ENCODE assay signal across 9 cellular contexts in the genomic region with DNA sequence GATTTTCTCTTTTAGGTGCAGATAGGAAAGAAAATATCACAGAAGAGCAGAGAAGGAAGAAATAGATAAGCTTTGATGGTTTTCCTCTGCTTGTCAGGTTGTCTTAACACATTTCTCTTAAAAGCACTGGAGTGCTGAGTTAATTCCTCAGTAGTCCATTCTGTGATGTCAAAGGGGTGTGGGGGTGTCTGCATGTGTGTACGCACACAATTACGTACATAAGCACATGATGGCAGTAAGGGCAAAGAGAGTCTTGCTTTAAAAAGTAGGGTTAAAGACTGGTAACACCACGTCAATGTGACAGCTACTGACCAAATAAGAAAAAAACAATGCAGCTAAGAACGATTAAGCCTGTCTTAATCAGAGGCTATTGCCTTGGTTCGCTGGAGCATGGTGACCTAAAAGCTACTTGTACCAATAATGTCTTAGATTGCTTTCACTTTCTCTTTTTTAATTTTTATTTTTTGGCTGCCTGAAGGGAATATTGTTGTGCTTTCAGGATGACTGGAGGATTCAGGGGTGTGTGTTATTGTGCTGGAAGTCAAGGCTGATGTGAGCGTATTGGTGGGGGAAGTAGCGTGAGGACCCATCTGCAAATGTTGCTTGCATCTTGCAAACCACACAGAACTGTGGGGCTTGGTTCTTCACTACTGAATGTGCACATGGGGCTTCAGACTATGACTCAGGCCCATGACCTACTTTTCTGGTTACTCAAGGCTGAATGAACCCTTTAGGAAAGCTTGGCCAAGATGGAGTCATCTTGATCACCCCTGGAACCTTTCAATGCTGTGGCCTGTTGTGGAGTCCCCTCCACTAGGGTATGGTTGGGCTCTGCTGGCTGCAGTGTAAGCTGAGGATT.
A peak's percentile ranks its signal among the peaks of the same experiment; 100 is the strongest.
DNase-seq lines count a peak whose midpoint lies in the region; ATAC-seq and TF ChIP-seq lines count a peak whose summit lies in the region.
"Had no signal": no experiment of that assay in that cellular context is flagged by ENCODE, and none has a peak within 500 bp of the region (broad histone marks: within the 10 kb centered on the region; RNA-seq: fewer than 3 reads in every experiment).

No MANE protein-coding gene starts in this region.

- no peaks in the 10 kb centered on the region for H3K79me2 ChIP-seq in neural progenitor cell (ENCODE audit: low read depth)

- TF ChIP-seq POLR2A in body of pancreas (IDR thresholded peaks at IDR 0.05) (no peak), esophagus squamous epithelium (IDR thresholded peaks at IDR 0.05) (no peak)

- no peak overlapping the region for H3K27ac ChIP-seq in CD4-positive, alpha-beta memory T cell (ENCODE audit: low read depth, low read length)
- H3K27ac ChIP-seq in body of pancreas, result no peak overlapping the region
- no peak overlapping the region for H3K27ac ChIP-seq in neural progenitor cell
- peak overlapping the region in 2 of 4 donors; percentile 4 to 34 for H3K27ac ChIP-seq in esophagus squamous epithelium

- peak overlapping the region; percentile 46 to 81 (median 71) for H3K4me3 Mint-ChIP-seq in CD4-positive, alpha-beta memory T cell
- H3K4me3 Mint-ChIP-seq in HFFc6, result peak overlapping the region; percentile 91
- H3K4me3 Mint-ChIP-seq in neural progenitor cell, result no peak overlapping the region
- H3K4me3 Mint-ChIP-seq: naive thymus-derived CD4-positive, alpha-beta T cell had no signal

- H3K9me3 ChIP-seq in CD4-positive, alpha-beta memory T cell (ENCODE audit: control insufficient read depth in 1 of 2, low read length in 2 of 2), result no peaks in the 10 kb centered on the region
- H3K9me3 ChIP-seq in body of pancreas, result no peaks in the 10 kb centered on the region
- no peaks in the 10 kb centered on the region for H3K9me3 ChIP-seq in neural progenitor cell (ENCODE audit: low read depth)
- no peaks in the 10 kb centered on the region for H3K9me3 ChIP-seq in esophagus squamous epithelium

- no peaks in the 10 kb centered on the region for H3K27me3 ChIP-seq in CD4-positive, alpha-beta memory T cell (ENCODE audit: insufficient read depth, low read length)
- H3K27me3 ChIP-seq in body of pancreas, result no peaks in the 10 kb centered on the region
- no peaks in the 10 kb centered on the region for H3K27me3 ChIP-seq in neural progenitor cell
- H3K27me3 ChIP-seq in esophagus squamous epithelium, result no peaks in the 10 kb centered on the region

- no peak for TF ChIP-seq CTCF in HFFc6 (IDR thresholded peaks at IDR 0.05)
- no peak for TF ChIP-seq CTCF in body of pancreas (IDR thresholded peaks at IDR 0.05)
- TF ChIP-seq CTCF in neural progenitor cell (IDR thresholded peaks at IDR 0.05), result no peak
- TF ChIP-seq CTCF in GM13976 (IDR thresholded peaks at IDR 0.05; ENCODE audit: borderline replicate concordance, control extremely low read depth, extremely low read depth, insufficient read depth, missing control alignments), result no peak
- no peak for TF ChIP-seq CTCF in esophagus squamous epithelium (IDR thresholded peaks at IDR 0.05)

- no peaks in the 10 kb centered on the region for H3K4me1 ChIP-seq in CD4-positive, alpha-beta memory T cell (ENCODE audit: insufficient read depth, low read length)
- H3K4me1 ChIP-seq in body of pancreas (peaks cover 4% of the 10 kb centered on the region), neural progenitor cell (peaks cover 12% of the 10 kb centered on the region), esophagus squamous epithelium (peaks cover 0 to 14% (median 0%) of the 10 kb centered on the region in 3 donors)

- peak overlapping the region in 4 of 7 donors; percentile 17 to 73 (median 64) for H3K27ac Mint-ChIP-seq in CD4-positive, alpha-beta memory T cell
- H3K27ac Mint-ChIP-seq in HFFc6 (peak overlapping the region; percentile 93), neural progenitor cell (no peak overlapping the region)

- peaks cover 4 to 8% (median 4%) of the 10 kb centered on the region in 4 donors for H3K4me1 Mint-ChIP-seq in CD4-positive, alpha-beta memory T cell
- H3K4me1 Mint-ChIP-seq in HFFc6 (ENCODE audit: low read depth) (peaks cover 45% of the 10 kb centered on the region), neural progenitor cell (peaks cover 4% of the 10 kb centered on the region)

- no peaks in the 10 kb centered on the region for H3K36me3 Mint-ChIP-seq in CD4-positive, alpha-beta memory T cell
- H3K36me3 Mint-ChIP-seq in HFFc6 (ENCODE audit: low read depth) (no peaks in the 10 kb centered on the region), neural progenitor cell (no peaks in the 10 kb centered on the region)
- H3K36me3 Mint-ChIP-seq: naive thymus-derived CD4-positive, alpha-beta T cell had no signal

- POLR2A ChIA-PET in CD4-positive, alpha-beta memory T cell (lab: Charles Lee; ENCODE audit: partially characterized antibody), result no interaction called here

- H4K20me1 ChIP-seq in neural progenitor cell (ENCODE audit: low read depth), result no peaks in the 10 kb centered on the region

- intact Hi-C loops in CD4-positive, alpha-beta memory T cell (cut with micrococcal nuclease), result no loop called here
- intact Hi-C loops in body of pancreas (cut with DNase I) (no loop called here), esophagus squamous epithelium (cut with DNase I) (no loop called here)

- CTCF ChIA-PET in CD4-positive, alpha-beta memory T cell (lab: Charles Lee; ENCODE audit: partially characterized antibody), result no interaction called here

- no peak overlapping the region for H3K4me3 ChIP-seq in CD4-positive, alpha-beta memory T cell (ENCODE audit: low read length in 2 of 2)
- H3K4me3 ChIP-seq in body of pancreas, result no peak overlapping the region
- H3K4me3 ChIP-seq in neural progenitor cell, result no peak overlapping the region
- H3K4me3 ChIP-seq in esophagus squamous epithelium, result peak overlapping the region in 1 of 4 donors; percentile 42

- no peak for DNase-seq in CD4-positive, alpha-beta memory T cell
- DNase-seq in HFFc6 (peak; percentile 70), body of pancreas (peak in 1 of 4 donors; percentile 30), neural progenitor cell (ENCODE audit: low spot score) (peak; percentile 29), GM13976 (ENCODE audit: low spot score) (no peak), esophagus squamous epithelium (lab: John Stamatoyannopoulos, UW) (no peak), NCI-H774 (lab: John Stamatoyannopoulos, UW) (no peak)
- no peak for DNase-seq in activated CD8-positive, alpha-beta memory T cell treated with anti-CD3 and anti-CD28 coated beads for 24 hours
- DNase-seq: naive thymus-derived CD4-positive, alpha-beta T cell had no signal

- H3K9me3 Mint-ChIP-seq in CD4-positive, alpha-beta memory T cell, result no peaks in the 10 kb centered on the region
- no peaks in the 10 kb centered on the region for H3K9me3 Mint-ChIP-seq in HFFc6
- H3K9me3 Mint-ChIP-seq in neural progenitor cell, result no peaks in the 10 kb centered on the region
- H3K9me3 Mint-ChIP-seq: naive thymus-derived CD4-positive, alpha-beta T cell had no signal

- H3K36me3 ChIP-seq in CD4-positive, alpha-beta memory T cell (ENCODE audit: insufficient read depth, low read length), result no peaks in the 10 kb centered on the region
- H3K36me3 ChIP-seq in body of pancreas (replicated peaks in 1 of 2; ENCODE audit: insufficient read depth in 1 of 2, low read depth in 2 of 2) (no peaks in the 10 kb centered on the region), neural progenitor cell (no peaks in the 10 kb centered on the region), esophagus squamous epithelium (no peaks in the 10 kb centered on the region)

- no peak overlapping the region for H3K9ac ChIP-seq in neural progenitor cell

- in situ Hi-C loops in GM13976 (cut with MboI; ENCODE audit: low sequenced_read_pairs, unreplicated experiment), result no loop called here

- no peaks in the 10 kb centered on the region for H3F3A ChIP-seq in neural progenitor cell (ENCODE audit: low read depth)

- ATAC-seq in body of pancreas, result peak; percentile 38
- ATAC-seq: naive thymus-derived CD4-positive, alpha-beta T cell had no signal

- H2AFZ ChIP-seq in neural progenitor cell (replicated peaks), result no peak overlapping the region

- H3K27me3 Mint-ChIP-seq in CD4-positive, alpha-beta memory T cell, result peaks cover 0 to 2% of the 10 kb centered on the region in 2 donors
- H3K27me3 Mint-ChIP-seq in HFFc6 (ENCODE audit: insufficient read depth), result peaks cover 1% of the 10 kb centered on the region; the same call in 1 of the 2 replicates
- H3K27me3 Mint-ChIP-seq in neural progenitor cell (ENCODE audit: insufficient read depth, low read depth), result no peaks in the 10 kb centered on the region

- WGBS in body of pancreas, 2 donors, result 66 to 72% methylated on average over 7 of the region's 7 CpGs
- 47 to 57% methylated on average over 7 of the region's 7 CpGs for whole genome bisulfite sequencing in esophagus squamous epithelium, 2 donors

- H3K4me2 ChIP-seq in neural progenitor cell, result no peak overlapping the region

Comparison
In these comparisons a context has a peak if more than half of its experiments do, and no peak if none do; other contexts are left out.
1. DNase-seq: peak in HFFc6 (single experiment) and neural progenitor cell (single experiment); none in CD4-positive, alpha-beta memory T cell (0 of 5), GM13976 (single experiment), esophagus squamous epithelium (single experiment), NCI-H774 (single experiment) and activated CD8-positive, alpha-beta memory T cell treated with anti-CD3 and anti-CD28 coated beads for 24 hours (single experiment).